ENCODE assay signal across 25 cellular contexts in genomic region chr14:99075061-99075460, GRCh38.
DNase-seq lines count a peak whose midpoint lies in the region; ATAC-seq and TF ChIP-seq lines count a peak whose summit lies in the region.
"Had no signal": no experiment of that assay in that cellular context is flagged by ENCODE, and none has a peak within 500 bp of the region (broad histone marks: within the 10 kb centered on the region; RNA-seq: fewer than 3 reads in every experiment).

No MANE protein-coding gene starts in this region.

- no peaks in the 10 kb centered on the region for H3K4me1 Mint-ChIP-seq in stimulated activated naive B cell treated with anti-CD40 and anti-IgM and Interleukin-4, amounts not matched to agents 10 μg/mL and 1 μg/mL and 100 μg/mL, for 72 hours
- H3K4me1 Mint-ChIP-seq: GM23338 had no signal

- 55 to 78% (median 67%) methylated on average over 11 of the region's 11 CpGs for WGBS in spleen, 5 donors

- no peak overlapping the region for H3K27ac Mint-ChIP-seq in stimulated activated naive B cell treated with anti-CD40 and anti-IgM and Interleukin-4, amounts not matched to agents 10 μg/mL and 1 μg/mL and 100 μg/mL, for 72 hours
- H3K27ac Mint-ChIP-seq: activated CD8-positive, alpha-beta T cell treated with anti-CD3 and anti-CD28 coated beads for 36 hours; GM23338; T-cell had no signal

- no peak overlapping the region for H3K4me3 Mint-ChIP-seq in stimulated activated naive B cell treated with anti-CD40 and anti-IgM and Interleukin-4, amounts not matched to agents 10 μg/mL and 1 μg/mL and 100 μg/mL, for 72 hours
- H3K4me3 Mint-ChIP-seq: activated CD8-positive, alpha-beta T cell treated with anti-CD3 and anti-CD28 coated beads for 36 hours; GM23338; T-cell had no signal

- H3K36me3 ChIP-seq in colonic mucosa (no peaks in the 10 kb centered on the region), spleen (no peaks in the 10 kb centered on the region)
- H3K36me3 ChIP-seq: BE2C, tibial nerve had no signal

- ATAC-seq in stimulated activated naive B cell treated with anti-CD40 and anti-IgM and Interleukin-4, amounts not matched to agents 10 μg/mL and 1 μg/mL and 100 μg/mL, for 72 hours (replicated peaks), result no peak
- no peak for ATAC-seq in HG03442 (IDR thresholded peaks at IDR 0.05; ENCODE audit: unreplicated experiment)
- ATAC-seq: activated CD8-positive, alpha-beta T cell treated with anti-CD3 and anti-CD28 coated beads for 36 hours; GM23338; PC-3; T-cell had no signal

- H3K9me3 ChIP-seq in colonic mucosa (no peaks in the 10 kb centered on the region), spleen (peaks cover 0 to 16% (median 4%) of the 10 kb centered on the region in 8 donors)
- H3K9me3 ChIP-seq: BE2C had no signal

- no peaks in the 10 kb centered on the region for H3K27me3 Mint-ChIP-seq in stimulated activated naive B cell treated with anti-CD40 and anti-IgM and Interleukin-4, amounts not matched to agents 10 μg/mL and 1 μg/mL and 100 μg/mL, for 72 hours
- H3K27me3 Mint-ChIP-seq: activated CD8-positive, alpha-beta T cell treated with anti-CD3 and anti-CD28 coated beads for 36 hours; T-cell had no signal

- DNase-seq in NK-92 treated with Interleukin-12 subunit alpha and Interleukin-12 subunit beta, amount 100 ng/mL, for 24 hours (lab: John Stamatoyannopoulos, UW), result peak; percentile 34
- DNase-seq in NK-92 (lab: John Stamatoyannopoulos, UW; ENCODE audit: unreplicated experiment) (no peak), NOMO-1 treated with dmso at 0.1 percent for 144 hours (lab: John Stamatoyannopoulos, UW; ENCODE audit: unreplicated experiment) (peak; percentile 80), colonic mucosa (peak; percentile 7), spleen (no peak), OCI-M2 (lab: John Stamatoyannopoulos, UW; ENCODE audit: unreplicated experiment) (no peak)
- no peak for DNase-seq in stimulated activated naive B cell treated with anti-CD40 and anti-IgM and Interleukin-4, amounts not matched to agents 10 μg/mL and 1 μg/mL and 100 μg/mL, for 72 hours
- DNase-seq: activated CD4-positive, CD25-positive, alpha-beta regulatory T cell treated with anti-CD3 and anti-CD28 coated beads, Interleukin-2, amount 50 U/mL, for 72 hours; activated CD8-positive, alpha-beta T cell treated with anti-CD3 and anti-CD28 coated beads for 36 hours; activated gamma-delta T cell; BE2C; central memory CD4-positive, alpha-beta T cell; COR-L47; DMS79; kidney glomerular epithelial cell; NCI-H1436; NCI-H524; PC-3; Right ventricle myocardium superior; stimulated activated CD8-positive, alpha-beta memory T cell treated with anti-CD3 and anti-CD28 coated beads, Interleukin-4, amount 100 ng/mL, for 48 hours; T-cell had no signal

- no peaks in the 10 kb centered on the region for H3K27me3 ChIP-seq in colonic mucosa
- no peaks in the 10 kb centered on the region for H3K27me3 ChIP-seq in spleen (replicated peaks in 1 of 7)
- H3K27me3 ChIP-seq: BE2C, tibial nerve had no signal

- no peak for TF ChIP-seq CTCF in colonic mucosa (IDR thresholded peaks at IDR 0.05)
- TF ChIP-seq CTCF in spleen (IDR thresholded peaks at IDR 0.05 in 8 of 11, conservative IDR thresholded peaks at IDR 0.05 in 3 of 11), result no peak

- H3K4me3 ChIP-seq in colonic mucosa (no peak overlapping the region), spleen (peak overlapping the region in 3 of 8 donors; percentile 1 to 45 (median 15))
- H3K4me3 ChIP-seq: GM23338, tibial nerve had no signal

- H3K36me3 Mint-ChIP-seq in stimulated activated naive B cell treated with anti-CD40 and anti-IgM and Interleukin-4, amounts not matched to agents 10 μg/mL and 1 μg/mL and 100 μg/mL, for 72 hours, result peaks cover 0 to 2% of the 10 kb centered on the region in 2 donors

- peaks cover 9 to 14% of the 10 kb centered on the region in 2 donors for H3K9me3 Mint-ChIP-seq in stimulated activated naive B cell treated with anti-CD40 and anti-IgM and Interleukin-4, amounts not matched to agents 10 μg/mL and 1 μg/mL and 100 μg/mL, for 72 hours

- H3K9ac ChIP-seq in colonic mucosa (ENCODE audit: low read depth in 2 of 2, low read length in 2 of 2), result no peak overlapping the region

- intact Hi-C loops in colonic mucosa (cut with DNase I) (no loop called here), spleen (cut with DNase I; ENCODE audit: low total_unique reads) (no loop called here)

- H3K27ac ChIP-seq in colonic mucosa (no peak overlapping the region), spleen (peak overlapping the region in 5 of 8 donors; percentile 18 to 81 (median 70))
- H3K27ac ChIP-seq: 22Rv1, tibial nerve had no signal

- TF ChIP-seq POLR2A in spleen (IDR thresholded peaks at IDR 0.05), result no peak

- H3K4me1 ChIP-seq in colonic mucosa (no peaks in the 10 kb centered on the region), spleen (peaks cover 0 to 6% (median 0%) of the 10 kb centered on the region in 6 donors)
- H3K4me1 ChIP-seq: BE2C, tibial nerve had no signal

Comparison
In these comparisons a context has a peak if more than half of its experiments do, and no peak if none do; other contexts are left out.
1. DNase-seq: peak in NK-92 treated with Interleukin-12 subunit alpha and Interleukin-12 subunit beta, amount 100 ng/mL, for 24 hours (single experiment), NOMO-1 treated with dmso at 0.1 percent for 144 hours (single experiment) and colonic mucosa (single experiment); none in NK-92 (single experiment), spleen (single experiment), stimulated activated naive B cell treated with anti-CD40 and anti-IgM and Interleukin-4, amounts not matched to agents 10 μg/mL and 1 μg/mL and 100 μg/mL, for 72 hours (single experiment) and OCI-M2 (single experiment).